8 cellular contexts compared by ENCODE assay signal in genomic region chr10:119608316-119609155, GRCh38. TPM values are rescaled to one million over a fixed set of nuclear protein-coding genes. Genes with fewer than 3 reads are reported as not detected.
DNase-seq lines count a peak whose midpoint lies in the region; ATAC-seq, FAIRE-seq and TF ChIP-seq lines count a peak whose summit lies in the region.

No MANE protein-coding gene starts in this region.

- no peaks in the 10 kb centered on the region for H3K9me3 ChIP-seq in right lobe of liver

- H3K27me3 ChIP-seq in right lobe of liver: no peaks in the 10 kb centered on the region

- no peak overlapping the region for H3K27ac ChIP-seq in right lobe of liver

- DNase-seq in AG09319 (ENCODE audit: extremely low read depth, low read depth) (no peak), GM12892 (ENCODE audit: insufficient read length) (no peak), SK-N-DZ (ENCODE audit: low spot score) (peak; percentile 62), cerebellar cortex (ENCODE audit: low spot score) (peak; percentile 83), right lobe of liver (peak; percentile 62 to 70 (median 65)), NCI-H187 treated with DMSO at 0.1 percent for 48 hours (lab: John Stamatoyannopoulos, UW) (no peak)
- DNase-seq in stimulated activated naive CD8-positive, alpha-beta T cell treated with anti-CD3 and anti-CD28 coated beads, Interleukin-15, Interleukin-2, amounts not matched to agents 100 U/mL and 50 U/mL, for 24 hours: peak; percentile 38

- H3K36me3 ChIP-seq in right lobe of liver: no peaks in the 10 kb centered on the region

- intact Hi-C loops in right lobe of liver (cut with DNase I): no loop called here

- TF ChIP-seq CTCF in AG09319 (IDR thresholded peaks at IDR 0.05; ENCODE audit: low read depth, low read length): peak; percentile 75
- TF ChIP-seq CTCF in right lobe of liver (IDR thresholded peaks at IDR 0.05): peak; percentile 55 to 76 (median 74)

- no peak overlapping the region for H3K4me3 ChIP-seq in right lobe of liver

- ATAC-seq in right lobe of liver: peak; percentile 94 to 98 (median 96)
- ATAC-seq in stimulated activated naive CD8-positive, alpha-beta T cell treated with anti-CD3 and anti-CD28 coated beads, Interleukin-15, Interleukin-2, amounts not matched to agents 100 U/mL and 50 U/mL, for 24 hours: peak; percentile 57
- ATAC-seq in HG02798 (IDR thresholded peaks at IDR 0.05; ENCODE audit: poor library complexity, unreplicated experiment): no peak

- FAIRE-seq in GM12892 (lab: Jason Lieb, UNC): peak; percentile 17

- WGBS in right lobe of liver (ENCODE audit: insufficient coverage, low coverage, low lambda C conversion rate, missing lambda C conversion rate): 15% methylated on average over 14 of the region's 15 CpGs

- no peak for TF ChIP-seq POLR2A in GM12892 (IDR thresholded peaks at IDR 0.05; ENCODE audit: low read depth, low read length)
- TF ChIP-seq POLR2A in right lobe of liver (IDR thresholded peaks at IDR 0.05): no peak

- H3K4me1 ChIP-seq in right lobe of liver: no peaks in the 10 kb centered on the region

RNA-seq across cellular contexts. Expression of gene TIAL1, which starts 11.8 kb away (rescaled TPM):
- 120 TPM for polyA plus RNA-seq in GM12892 (2012; ENCODE audit: missing spikeins)
- polyA plus RNA-seq in SK-N-DZ (2014; cell fraction: cytosol; rRNA removed): 57.1 and 68.3 TPM in 2 replicates
- 477 and 682 TPM in 2 replicates for polyA plus RNA-seq in SK-N-DZ (2014; cell fraction: nucleus; rRNA removed)
- total RNA-seq in right lobe of liver: 10 to 100 TPM; 37.2 to 52.2 (median 46.3) TPM

RNA-seq across cellular contexts. Expression of gene BAG3, which starts 42.6 kb away (rescaled TPM):
- polyA plus RNA-seq in GM12892 (2012; ENCODE audit: missing spikeins): 3.7 TPM
- 2.5 TPM in 2 replicates for polyA plus RNA-seq in SK-N-DZ (2014; cell fraction: cytosol; rRNA removed)
- polyA plus RNA-seq in SK-N-DZ (2014; cell fraction: nucleus; rRNA removed): 3.7 and 6.9 TPM in 2 replicates
- 10 to 100 TPM; 12.5 to 26.0 (median 18.2) TPM for total RNA-seq in right lobe of liver

Comparison
In these comparisons a context has a peak if more than half of its experiments do, and no peak if none do; other contexts are left out.
1. DNase-seq: peak in SK-N-DZ (single experiment), cerebellar cortex (single experiment), right lobe of liver (3 of 3) and stimulated activated naive CD8-positive, alpha-beta T cell treated with anti-CD3 and anti-CD28 coated beads, Interleukin-15, Interleukin-2, amounts not matched to agents 100 U/mL and 50 U/mL, for 24 hours (single experiment); none in AG09319 (single experiment), GM12892 (single experiment) and NCI-H187 treated with DMSO at 0.1 percent for 48 hours (single experiment).